Comparison of ENCODE assay signal across 8 cellular contexts in the genomic region with DNA sequence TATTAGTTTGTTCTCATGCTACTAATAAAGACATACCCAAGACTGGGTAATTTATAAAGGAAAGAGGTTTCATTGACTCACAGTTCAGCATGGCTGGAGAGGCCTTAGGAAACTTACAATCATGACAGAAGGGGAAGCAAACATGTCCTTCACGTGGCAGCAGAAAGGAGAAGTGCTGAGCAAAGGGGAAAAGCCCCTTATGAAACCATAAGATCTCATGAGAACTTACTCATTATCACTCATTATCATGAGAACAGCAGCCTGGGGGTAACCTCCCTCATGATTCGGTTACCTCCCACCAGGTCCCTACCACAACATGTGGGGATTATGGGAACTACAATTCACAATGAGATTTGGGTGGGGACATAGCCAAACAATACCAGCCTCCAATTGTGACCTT. TPM values are rescaled to one million over a fixed set of nuclear protein-coding genes. Genes with fewer than 3 reads are reported as not detected.
DNase-seq lines count a peak whose midpoint lies in the region; ATAC-seq and TF ChIP-seq lines count a peak whose summit lies in the region.
"Not testable (repeated sequence)": the region's sequence is repeated elsewhere in the genome, so short reads cannot be mapped to it uniquely, and the experiment has no call there.

No MANE protein-coding gene starts in this region.

- peak; percentile 71 for DNase-seq in NB4 (ENCODE audit: low read depth)
- DNase-seq in SIG-M5 treated with dmso at 0.1 percent for 504 hours (lab: John Stamatoyannopoulos, UW; ENCODE audit: unreplicated experiment): peak; percentile 60
- peak; percentile 69 for DNase-seq in naive B cell
- not testable (repeated sequence) for DNase-seq in transverse colon

- 25% methylated on average over 2 of the region's 2 CpGs; no CpG with 5 or more reads in 1 of the 2 donors for WGBS in transverse colon (ENCODE audit: low coverage in 1 of 2), 2 donors

- H3K4me3 Mint-ChIP-seq in naive B cell: peak overlapping the region in 2 of 8 donors; percentile 26 to 56

- intact Hi-C loops in transverse colon (cut with DNase I; ENCODE audit: low total_unique reads): not testable (repeated sequence)

- in situ Hi-C loops in transverse colon (cut with MboI; ENCODE audit: low pct_ligation_motif_present in 1 of 4, low pct_unique_long_range_greater_than_20kb in 1 of 4, low sequenced_read_pairs in 3 of 4): loop anchor here in 1 of 4 donors (25.0 kb wide), 1 partner anchor 111 kb away; no protein-coding TSS in a partner anchor

- not testable (repeated sequence) for TF ChIP-seq EP300 in transverse colon (IDR thresholded peaks at IDR 0.05; ENCODE audit: low read depth)

- H3K36me3 ChIP-seq in transverse colon: not testable (repeated sequence)

- peaks cover 0 to 10% of the 10 kb centered on the region in 2 donors for H3K36me3 Mint-ChIP-seq in naive B cell

- not testable (repeated sequence) for H3K9me3 ChIP-seq in transverse colon

- peaks cover 7 to 26% (median 9%) of the 10 kb centered on the region in 4 donors for H3K4me1 ChIP-seq in transverse colon

- not testable (repeated sequence) for TF ChIP-seq POLR2A in NB4 (IDR thresholded peaks at IDR 0.05; ENCODE audit: extremely low read depth, insufficient read length); transverse colon (IDR thresholded peaks at IDR 0.05)

- H3K4me3 ChIP-seq in NB4 (ENCODE audit: low read depth, low read length); transverse colon: not testable (repeated sequence)

- not testable (repeated sequence) for H3K27me3 ChIP-seq in transverse colon

- peaks cover 7 to 17% (median 13%) of the 10 kb centered on the region in 3 donors for H3K4me1 Mint-ChIP-seq in naive B cell

- peak; percentile 33 for ATAC-seq in GM18502 (IDR thresholded peaks at IDR 0.05; ENCODE audit: poor library complexity, unreplicated experiment)
- ATAC-seq in GM19463 (IDR thresholded peaks at IDR 0.05; ENCODE audit: unreplicated experiment): peak; percentile 21
- ATAC-seq in HG03378 (IDR thresholded peaks at IDR 0.05; ENCODE audit: unreplicated experiment): peak; percentile 58
- ATAC-seq in activated CD4-positive, CD25-positive, alpha-beta regulatory T cell treated with anti-CD3 and anti-CD28 coated beads, Interleukin-2, amount 50 U/mL, for 24 hours: peak; percentile 9 to 26
- peak; percentile 85 to 86 for ATAC-seq in naive B cell (ENCODE audit: low read depth in 2 of 2)

- H3K27me3 Mint-ChIP-seq in naive B cell: not testable (repeated sequence)

- peak overlapping the region; percentile 57 to 65 (median 58) for H3K27ac ChIP-seq in transverse colon

- H3K27ac Mint-ChIP-seq in naive B cell: peak overlapping the region; percentile 80 to 97 (median 96)

- peaks cover 4 to 16% (median 8%) of the 10 kb centered on the region in 7 donors for H3K9me3 Mint-ChIP-seq in naive B cell

- not testable (repeated sequence) for TF ChIP-seq CTCF in NB4 (IDR thresholded peaks at IDR 0.05; ENCODE audit: low read depth, low read length); transverse colon (IDR thresholded peaks at IDR 0.05)

RNA-seq across cellular contexts. Expression of a gene that starts 4.9 kb away (rescaled TPM):
- 10 to 100 TPM; 11.0 to 20.6 (median 14.3) TPM for polyA plus RNA-seq in naive B cell (ENCODE audit: low read depth in 6 of 6)
- 10 to 100 TPM in 3 of 4 donors, 1 to 10 TPM in 1; 7.8 to 68.9 (median 59.6) TPM for total RNA-seq in transverse colon

Comparison
In these comparisons a context has a peak if more than half of its experiments do, and no peak if none do; other contexts are left out.
1. ATAC-seq: peak in every context shown above with its lines; median percentile 86 in naive B cell; 58 in HG03378; 33 in GM18502; 21 in GM19463; 18 in activated CD4-positive, CD25-positive, alpha-beta regulatory T cell treated with anti-CD3 and anti-CD28 coated beads, Interleukin-2, amount 50 U/mL, for 24 hours.